ENCODE assay signal across 14 cellular contexts in the genomic region with DNA sequence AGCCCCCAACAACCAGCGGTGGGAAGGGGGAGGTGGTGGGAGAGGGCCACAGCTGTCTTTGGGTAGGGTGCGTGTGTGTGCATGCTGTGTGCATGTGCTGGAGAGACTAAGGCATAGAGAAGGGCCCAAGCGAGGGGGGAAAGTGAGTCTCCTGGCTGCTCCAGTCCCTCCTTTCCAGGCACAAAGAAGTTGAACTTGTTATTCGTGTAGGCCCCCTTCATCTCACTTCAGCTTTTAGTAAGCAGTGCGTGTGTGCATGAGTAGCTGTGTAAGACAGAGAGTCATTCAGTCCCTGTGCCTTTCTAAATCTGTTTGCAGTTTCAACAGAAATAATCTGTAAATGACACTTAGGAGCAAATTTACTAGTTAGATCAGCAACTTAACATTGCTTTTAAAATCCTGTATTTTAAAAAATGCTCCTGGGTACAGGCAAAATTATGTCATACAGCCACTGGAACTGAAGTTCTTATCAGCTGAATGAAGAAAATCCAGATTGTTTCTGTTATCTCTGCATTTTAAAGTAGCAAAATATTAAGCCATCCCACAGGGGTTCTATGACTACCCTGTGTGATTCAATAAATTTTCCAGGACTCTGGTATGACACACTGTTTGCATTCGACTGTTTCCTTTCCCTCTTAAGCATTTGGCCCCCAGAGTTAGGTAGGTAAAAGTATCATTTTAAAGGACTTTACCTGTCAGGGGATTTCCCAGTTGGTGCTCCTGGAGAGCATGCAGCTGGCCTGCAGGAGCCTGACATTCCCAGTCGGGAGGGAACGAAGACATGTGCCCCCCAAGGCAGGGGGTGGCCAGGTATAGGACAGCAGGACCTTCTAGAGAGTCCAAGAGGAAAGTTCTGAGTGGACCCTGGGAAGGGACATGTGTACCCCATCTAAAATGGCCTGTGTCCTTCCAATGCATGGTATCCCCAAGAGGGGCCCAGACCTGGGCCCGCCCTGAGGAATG.
A peak's percentile ranks its signal among the peaks of the same experiment; 100 is the strongest.
DNase-seq lines count a peak whose midpoint lies in the region; ATAC-seq and TF ChIP-seq lines count a peak whose summit lies in the region.
"Had no signal": no experiment of that assay in that cellular context is flagged by ENCODE, and none has a peak within 500 bp of the region (broad histone marks: within the 10 kb centered on the region; RNA-seq: fewer than 3 reads in every experiment).

No MANE protein-coding gene starts in this region.

- ATAC-seq in GM18868 (IDR thresholded peaks at IDR 0.05; ENCODE audit: unreplicated experiment), result peak; percentile 68
- ATAC-seq: HCT116, mucosa of descending colon, T-helper 17 cell had no signal

- POLR2A ChIA-PET in GM10248 (lab: Yijun Ruan, JAX), result no interaction called here

- CTCF ChIA-PET in GM10248 (lab: Yijun Ruan, JAX), result interaction anchor here (0.9 to 1.9 kb wide), 2 partner anchors 12 to 47 kb away, joined by 3 to 7 read pairs; no protein-coding TSS in a partner anchor

- no peak for TF ChIP-seq CTCF in GM10248 (IDR thresholded peaks at IDR 0.05; ENCODE audit: control extremely low read depth, extremely low read depth, low read depth, missing control alignments)

- DNase-seq in GM10248 (ENCODE audit: extremely low spot score) (peak; percentile 42), NCI-H226 (peak; percentile 19), kidney tubule cell (ENCODE audit: low spot score) (peak; percentile 50), UCSD-AML1 (lab: John Stamatoyannopoulos, UW; ENCODE audit: unreplicated experiment) (no peak), HK-2 (ENCODE audit: unreplicated experiment) (no peak), RPMI8226 (no peak), NCI-H187 (lab: John Stamatoyannopoulos, UW) (no peak)
- DNase-seq: effector CD4-positive, alpha-beta T cell; KBM-7; mucosa of descending colon; NCI-H446 treated with DMSO at 0.1 percent for 48 hours; T-helper 17 cell had no signal

Comparison
In these comparisons a context has a peak if more than half of its experiments do, and no peak if none do; other contexts are left out.
1. DNase-seq: peak in GM10248 (single experiment), NCI-H226 (single experiment) and kidney tubule cell (single experiment); none in UCSD-AML1 (single experiment), HK-2 (single experiment), RPMI8226 (single experiment) and NCI-H187 (0 of 2).